ENCODE assay signal across 8 cellular contexts in genomic region chr5:159207616-159208507, GRCh38. TPM values are rescaled to one million over a fixed set of nuclear protein-coding genes. Genes with fewer than 3 reads are reported as not detected.
A peak's percentile ranks its signal among the peaks of the same experiment; 100 is the strongest.
DNase-seq lines count a peak whose midpoint lies in the region; ATAC-seq and TF ChIP-seq lines count a peak whose summit lies in the region.

No MANE protein-coding gene starts in this region.

- CTCF ChIA-PET in activated B cell treated with CpG ODN at 0.5 μM for 24 hours (lab: Charles Lee) = interaction anchor here (2.2 to 3.4 kb wide), 2 partner anchors 9 to 51 kb away, joined by 11 to 20 read pairs; no protein-coding TSS in a partner anchor

- peak; percentile 24 for DNase-seq in NCI-H2196 (lab: John Stamatoyannopoulos, UW; ENCODE audit: unreplicated experiment)
- DNase-seq in NCI-H2196 treated with DMSO at 0.1 percent for 48 hours (lab: John Stamatoyannopoulos, UW; ENCODE audit: unreplicated experiment) = no peak
- DNase-seq in NCI-H2171 treated with DMSO at 0.1 percent for 48 hours (lab: John Stamatoyannopoulos, UW) = peak; percentile 45
- DNase-seq in activated B cell treated with CpG ODN at 0.5 μM for 24 hours = peak; percentile 55
- peak; percentile 74 to 82 for DNase-seq in cardiac fibroblast (ENCODE audit: low read depth in 2 of 2)
- DNase-seq in iris pigment epithelial cell (ENCODE audit: low read depth) = peak; percentile 84
- peak; percentile 63 to 68 for DNase-seq in stimulated activated CD4-positive, alpha-beta T cell treated with anti-CD3 and anti-CD28 coated beads, Interleukin-12 subunit alpha, Interleukin-12 subunit beta, amount 100 ng/mL, for 24 hours (ENCODE audit: low read depth in 2 of 2)

- peak overlapping the region; percentile 81 for H3K4me3 ChIP-seq in cardiac fibroblast (replicated peaks in 1 of 2; ENCODE audit: low read depth in 2 of 2, low read length in 2 of 2)

- intact Hi-C loops in activated B cell treated with CpG ODN at 0.5 μM for 24 hours (cut with micrococcal nuclease) = loop anchor here (1.0 to 5.0 kb wide), 6 partner anchors 13 to 1466 kb away; partner anchors contain the start of genes IL12B and LSM11

- H3K36me3 Mint-ChIP-seq in activated B cell treated with CpG ODN at 0.5 μM for 24 hours (ENCODE audit: low read depth) = peaks cover 21% of the 10 kb centered on the region

- peak overlapping the region; percentile 97 for H3K4me3 Mint-ChIP-seq in activated B cell treated with CpG ODN at 0.5 μM for 24 hours

- ATAC-seq in HG03025 (IDR thresholded peaks at IDR 0.05; ENCODE audit: low FRiP score, unreplicated experiment) (peak; percentile 42), activated B cell treated with CpG ODN at 0.5 μM for 24 hours (ENCODE audit: low read depth) (peak; percentile 53)

- H3K27me3 Mint-ChIP-seq in activated B cell treated with CpG ODN at 0.5 μM for 24 hours = no peaks in the 10 kb centered on the region

- no peaks in the 10 kb centered on the region for H3K9me3 Mint-ChIP-seq in activated B cell treated with CpG ODN at 0.5 μM for 24 hours

- peak overlapping the region; percentile 96 for H3K27ac Mint-ChIP-seq in activated B cell treated with CpG ODN at 0.5 μM for 24 hours

- POLR2A ChIA-PET in activated B cell treated with CpG ODN at 0.5 μM for 24 hours (lab: Charles Lee) = interaction anchor here (0.5 to 2.7 kb wide), 22 partner anchors 9 to 1873 kb away, joined by 3 to 49 read pairs (median 4); partner anchors contain the start of genes SLU7 and UBLCP1

- TF ChIP-seq CTCF in activated B cell treated with CpG ODN at 0.5 μM for 24 hours (IDR thresholded peaks at IDR 0.05) (no peak), cardiac fibroblast (IDR thresholded peaks at IDR 0.05; ENCODE audit: low read depth, low read length) (no peak)

- peaks cover 74% of the 10 kb centered on the region for H3K4me1 Mint-ChIP-seq in activated B cell treated with CpG ODN at 0.5 μM for 24 hours

RNA-seq across cellular contexts. Expression of gene RNF145, which starts 1.5 kb away (rescaled TPM):
- 66.1 and 79.1 TPM in 2 replicates for total RNA-seq in activated B cell treated with CpG ODN at 0.5 μM for 24 hours

RNA-seq across cellular contexts. Expression of gene UBLCP1, which starts 55.2 kb away (rescaled TPM):
- total RNA-seq in activated B cell treated with CpG ODN at 0.5 μM for 24 hours = 40.3 and 44.8 TPM in 2 replicates
